In the genomic region with DNA sequence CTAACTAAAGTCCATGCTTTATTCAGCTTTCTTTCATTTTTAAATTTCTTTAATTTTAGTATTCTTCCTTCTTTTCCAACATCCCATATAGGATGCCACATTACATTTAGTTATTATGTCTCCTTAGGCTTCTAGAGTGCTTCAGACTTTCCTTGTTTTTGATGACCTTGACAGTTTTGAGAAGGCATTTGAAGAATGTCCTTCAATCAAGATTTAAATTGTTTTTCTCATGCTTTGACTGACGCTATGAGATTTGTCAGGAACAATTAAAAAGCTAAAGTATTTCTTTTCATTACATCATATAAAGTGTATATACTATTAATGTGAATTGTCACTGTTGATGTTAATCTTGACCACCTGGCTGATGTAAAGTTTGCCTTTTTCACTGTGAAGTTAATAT, we compare ENCODE assay signal across 26 cellular contexts.
"Had no signal": no experiment of that assay in that cellular context is flagged by ENCODE, and none has a peak within 500 bp of the region (broad histone marks: within the 10 kb centered on the region; RNA-seq: fewer than 3 reads in every experiment).

No MANE protein-coding gene starts in this region.

- H3K36me3 Mint-ChIP-seq: stimulated activated effector memory CD8-positive, alpha-beta T cell treated with anti-CD3 and anti-CD28 coated beads, Interleukin-12 subunit alpha, Interleukin-12 subunit beta, amount 100 ng/mL, for 72 hours had no signal

- H3K4me3 Mint-ChIP-seq: naive B cell; natural killer cell; stimulated activated effector memory CD8-positive, alpha-beta T cell treated with anti-CD3 and anti-CD28 coated beads, Interleukin-12 subunit alpha, Interleukin-12 subunit beta, amount 100 ng/mL, for 72 hours; stimulated activated naive CD8-positive, alpha-beta T cell treated with anti-CD3 and anti-CD28 coated beads, Interleukin-15, Interleukin-2, amounts not matched to agents 100 ng/mL and 50 ng/mL, for 24 hours had no signal

- H3K4me3 ChIP-seq: left lung, lower lobe of right lung, ovary, right atrium auricular region, skin epidermis, spleen, suprapubic skin, thoracic aorta, tibial artery, upper lobe of right lung had no signal

- H3K36me3 ChIP-seq: left lung, lower lobe of right lung, ovary, right atrium auricular region, spleen, suprapubic skin, thoracic aorta, tibial artery, upper lobe of right lung had no signal

- H3K27ac ChIP-seq: left lung, lower lobe of right lung, ovary, right atrium auricular region, skin epidermis, spleen, suprapubic skin, thoracic aorta, tibial artery, upper lobe of right lung had no signal

- H3K9me3 ChIP-seq: ovary, suprapubic skin, tibial artery had no signal

- DNase-seq: hippocampal formation; kidney; left colon; left lung; lower lobe of right lung; mammary epithelial cell; mesenchymal stem cell; naive B cell; natural killer cell; ovary; spleen; stimulated activated CD4-positive, alpha-beta T cell treated with anti-CD3 and anti-CD28 coated beads, Interleukin-4, amount 100 ng/mL, for 24 hours; stimulated activated naive CD4-positive, alpha-beta T cell; tibial artery; trophoblast cell; upper lobe of right lung had no signal

- H3K27me3 Mint-ChIP-seq: progenitor cell of endocrine pancreas; stimulated activated naive CD8-positive, alpha-beta T cell treated with anti-CD3 and anti-CD28 coated beads, Interleukin-15, Interleukin-2, amounts not matched to agents 100 ng/mL and 50 ng/mL, for 24 hours had no signal

- H3K27me3 ChIP-seq: left lung, ovary, right atrium auricular region, spleen, suprapubic skin, tibial artery, upper lobe of right lung had no signal

- H3K27ac Mint-ChIP-seq: naive B cell; natural killer cell; progenitor cell of endocrine pancreas; stimulated activated effector memory CD8-positive, alpha-beta T cell treated with anti-CD3 and anti-CD28 coated beads, Interleukin-12 subunit alpha, Interleukin-12 subunit beta, amount 100 ng/mL, for 72 hours; stimulated activated naive CD8-positive, alpha-beta T cell treated with anti-CD3 and anti-CD28 coated beads, Interleukin-15, Interleukin-2, amounts not matched to agents 100 ng/mL and 50 ng/mL, for 24 hours had no signal

- FAIRE-seq: islet of Langerhans, kidney, urothelium cell line had no signal

- ATAC-seq: left colon; left lung; lower lobe of right lung; natural killer cell; sciatic nerve; stimulated activated effector memory CD8-positive, alpha-beta T cell treated with anti-CD3 and anti-CD28 coated beads, Interleukin-12 subunit alpha, Interleukin-12 subunit beta, amount 100 ng/mL, for 72 hours; upper lobe of right lung had no signal

- H3K4me1 Mint-ChIP-seq: naive B cell; natural killer cell; stimulated activated effector memory CD8-positive, alpha-beta T cell treated with anti-CD3 and anti-CD28 coated beads, Interleukin-12 subunit alpha, Interleukin-12 subunit beta, amount 100 ng/mL, for 72 hours had no signal

- H3K4me1 ChIP-seq: left lung, lower lobe of right lung, right atrium auricular region, spleen, suprapubic skin, tibial artery, upper lobe of right lung had no signal
